ENCODE assay signal across 28 cellular contexts in the genomic region with DNA sequence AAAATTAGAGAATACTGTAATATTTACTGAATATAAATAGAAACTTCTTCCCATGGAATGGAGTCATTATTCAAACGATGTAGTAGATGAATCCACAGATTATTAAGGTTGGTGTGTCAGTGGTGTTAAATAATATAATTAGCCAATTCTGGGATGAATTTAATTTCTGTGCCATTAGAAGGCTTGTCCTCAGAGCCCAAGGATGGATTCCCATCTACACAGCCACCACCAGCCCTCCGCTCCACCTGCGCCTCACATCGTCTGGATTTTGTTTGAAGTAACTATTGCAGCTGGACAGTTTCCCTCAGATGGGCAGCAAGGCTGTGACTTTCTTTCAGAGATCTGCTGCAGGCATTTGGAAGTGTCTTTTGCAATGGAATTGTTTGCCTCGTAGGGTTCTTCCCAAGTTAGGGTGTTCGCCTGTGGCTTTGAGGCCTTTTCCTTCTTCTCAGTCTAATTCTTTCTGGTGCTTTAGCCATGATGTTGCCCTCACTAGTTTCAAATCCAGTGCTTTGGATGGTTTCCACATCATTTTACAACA.
"Had no signal": no experiment of that assay in that cellular context is flagged by ENCODE, and none has a peak within 500 bp of the region (broad histone marks: within the 10 kb centered on the region; RNA-seq: fewer than 3 reads in every experiment).

No MANE protein-coding gene starts in this region.

- H3K4me2 ChIP-seq: neural progenitor cell had no signal

- FAIRE-seq: small intestine, urothelium cell line had no signal

- H3K79me2 ChIP-seq: parathyroid adenoma had no signal

- H3K4me3 ChIP-seq: neural progenitor cell, ovary, psoas muscle, right lobe of liver, sigmoid colon, spleen, thoracic aorta, thyroid gland, tibial nerve, upper lobe of left lung, vagina had no signal

- H3K9ac ChIP-seq: neural progenitor cell, parathyroid adenoma had no signal

- H3K9me3 ChIP-seq: ovary, psoas muscle, right lobe of liver, sigmoid colon, spleen, thoracic aorta, thyroid gland, tibial nerve, upper lobe of left lung, vagina had no signal

- H3K4me1 ChIP-seq: neural progenitor cell, parathyroid adenoma, right lobe of liver, sigmoid colon, thyroid gland, tibial nerve, upper lobe of left lung, vagina had no signal

- DNase-seq: natural killer cell; occipital lobe; ovary; posterior cingulate gyrus; psoas muscle; right cardiac atrium; right lobe of liver; sigmoid colon; small intestine; spleen; stimulated activated CD4-positive, alpha-beta T cell treated with anti-CD3 and anti-CD28 coated beads, Interleukin-12 subunit alpha, Interleukin-12 subunit beta, amount 100 ng/mL, for 4 hours; stimulated activated CD4-positive, alpha-beta T cell treated with anti-CD3 and anti-CD28 coated beads, Interleukin-1b, Interleukin-23, amount 100 ng/mL, for 48 hours; stimulated activated CD4-positive, alpha-beta T cell treated with anti-CD3 and anti-CD28 coated beads, Interleukin-4, amount 100 ng/mL, for 1 hour; stimulated activated CD4-positive, alpha-beta T cell treated with anti-CD3 and anti-CD28 coated beads, Interleukin-4, amount 100 ng/mL, for 4 hours; stimulated activated CD8-positive, alpha-beta memory T cell treated with anti-CD3 and anti-CD28 coated beads, Interleukin-4, amount 100 ng/mL, for 48 hours; stimulated activated naive CD4-positive, alpha-beta T cell; stimulated activated naive CD8-positive, alpha-beta T cell treated with anti-CD3 and anti-CD28 coated beads, Interleukin-15, amount 100 ng/mL, for 72 hours; stimulated activated naive CD8-positive, alpha-beta T cell treated with anti-CD3 and anti-CD28 coated beads, Interleukin-15, Interleukin-2, amounts not matched to agents 100 U/mL and 50 U/mL, for 24 hours; substantia nigra; thyroid gland; upper lobe of left lung had no signal

- H2AFZ ChIP-seq: neural progenitor cell, parathyroid adenoma had no signal

- H3K36me3 ChIP-seq: neural progenitor cell, ovary, thoracic aorta, thyroid gland, tibial nerve, upper lobe of left lung, vagina had no signal

- H3K27me3 ChIP-seq: neural progenitor cell, ovary, right lobe of liver, sigmoid colon, spleen, thyroid gland, tibial nerve, upper lobe of left lung, vagina had no signal

- H3K27ac ChIP-seq: neural progenitor cell, parathyroid adenoma, psoas muscle, right lobe of liver, sigmoid colon, thoracic aorta, thyroid gland, tibial nerve, upper lobe of left lung, vagina had no signal

- ATAC-seq: natural killer cell; psoas muscle; right lobe of liver; stimulated activated memory B cell treated with anti-CD40 and anti-IgM and Interleukin-4, amounts not matched to agents 10 μg/mL and 1 μg/mL and 100 μg/mL, for 72 hours; stimulated activated naive CD8-positive, alpha-beta T cell treated with anti-CD3 and anti-CD28 coated beads, Interleukin-15, amount 100 ng/mL, for 72 hours; stimulated activated naive CD8-positive, alpha-beta T cell treated with anti-CD3 and anti-CD28 coated beads, Interleukin-15, Interleukin-2, amounts not matched to agents 100 U/mL and 50 U/mL, for 24 hours had no signal
